ENCODE assay signal across 8 cellular contexts in the genomic region with DNA sequence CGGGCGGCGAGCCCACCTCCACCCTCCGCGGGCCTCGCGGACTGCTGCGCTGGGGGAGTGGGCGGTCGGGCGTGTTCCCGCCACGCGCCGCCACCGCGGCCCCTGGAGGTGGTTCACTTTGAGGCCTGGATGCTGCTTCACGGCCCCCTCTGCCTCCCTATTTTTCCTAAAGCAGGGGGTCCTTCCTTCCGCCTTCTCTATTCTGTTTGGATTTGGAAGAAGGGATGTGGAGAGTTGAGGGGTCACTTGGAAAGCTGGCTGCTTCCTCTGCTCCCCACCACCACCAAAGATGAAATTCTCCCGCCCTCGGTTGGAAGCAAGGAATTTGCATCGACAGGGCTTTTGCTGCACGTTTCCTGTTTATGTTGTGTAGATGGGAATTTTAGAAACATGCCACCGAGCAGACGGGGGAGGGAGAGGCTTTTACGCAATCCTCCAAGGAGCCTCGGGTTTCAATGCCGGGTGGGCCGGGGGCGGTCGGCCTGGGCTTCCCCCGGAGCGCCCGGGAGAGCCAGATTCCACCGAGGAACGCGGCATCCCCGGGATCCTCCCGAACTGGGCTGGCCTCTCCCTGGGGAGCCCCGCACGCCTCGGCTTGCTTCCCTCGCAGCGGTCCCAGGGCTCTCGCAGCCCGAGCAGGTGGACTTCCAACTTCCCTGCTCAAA. TPM values are rescaled to one million over a fixed set of nuclear protein-coding genes. Genes with fewer than 3 reads are reported as not detected.
A peak's percentile ranks its signal among the peaks of the same experiment; 100 is the strongest.
DNase-seq lines count a peak whose midpoint lies in the region; ATAC-seq and TF ChIP-seq lines count a peak whose summit lies in the region.

No MANE protein-coding gene starts in this region.

- no peaks in the 10 kb centered on the region for H3K9me3 Mint-ChIP-seq in activated naive CD4-positive, alpha-beta T cell treated with anti-CD3 and anti-CD28 coated beads, Interleukin-2, amount 10 ng/mL, durations not matched to agents 7 days and 5 days

- H3K36me3 ChIP-seq in SK-N-MC (ENCODE audit: insufficient read depth, low read length) (no peaks in the 10 kb centered on the region), mucosa of descending colon (ENCODE audit: low read depth) (no peaks in the 10 kb centered on the region), vagina (no peaks in the 10 kb centered on the region)

- H3K4me3 Mint-ChIP-seq in activated naive CD4-positive, alpha-beta T cell treated with anti-CD3 and anti-CD28 coated beads, Interleukin-2, amount 10 ng/mL, durations not matched to agents 7 days and 5 days: peak overlapping the region; percentile 74

- H3K27ac ChIP-seq in SK-N-MC: peak overlapping the region; percentile 98
- H3K27ac ChIP-seq in epithelial cell of prostate: peak overlapping the region; percentile 92
- peak overlapping the region; percentile 97 for H3K27ac ChIP-seq in vagina

- no peak overlapping the region for H3K27ac Mint-ChIP-seq in activated naive CD4-positive, alpha-beta T cell treated with anti-CD3 and anti-CD28 coated beads, Interleukin-2, amount 10 ng/mL, durations not matched to agents 7 days and 5 days

- DNase-seq in activated naive CD4-positive, alpha-beta T cell treated with anti-CD3 and anti-CD28 coated beads, Interleukin-2, amount 10 ng/mL, durations not matched to agents 7 days and 5 days: no peak
- DNase-seq in activated naive CD4-positive, alpha-beta T cell treated with anti-CD3 and anti-CD28 coated beads, Interleukin-2, amount 50 U/mL, for 16 hours: no peak
- DNase-seq in SK-N-MC (ENCODE audit: low read depth, low spot score): peak; percentile 70
- no peak for DNase-seq in epithelial cell of prostate (ENCODE audit: low read depth, low spot score)
- peak; percentile 55 to 71 (median 70) for DNase-seq in mucosa of descending colon
- no peak for DNase-seq in vagina (ENCODE audit: extremely low spot score in 2 of 2)
- no peak for DNase-seq in activated effector memory CD4-positive, alpha-beta T cell treated with anti-CD3 and anti-CD28 coated beads, Interleukin-2, amount 50 U/mL, for 16 hours

- CTCF ChIA-PET in activated naive CD4-positive, alpha-beta T cell treated with anti-CD3 and anti-CD28 coated beads, Interleukin-2, amount 10 ng/mL, durations not matched to agents 7 days and 5 days (lab: Charles Lee): no interaction called here

- H3K4me3 ChIP-seq in SK-N-MC (peak overlapping the region; percentile 100), mucosa of descending colon (peak overlapping the region; percentile 87), vagina (peak overlapping the region; percentile 81 to 84)

- peaks cover 66% of the 10 kb centered on the region for H3K27me3 Mint-ChIP-seq in activated naive CD4-positive, alpha-beta T cell treated with anti-CD3 and anti-CD28 coated beads, Interleukin-2, amount 10 ng/mL, durations not matched to agents 7 days and 5 days

- TF ChIP-seq CTCF in mucosa of descending colon (IDR thresholded peaks at IDR 0.05) (no peak), vagina (IDR thresholded peaks at IDR 0.05) (no peak)

- H3K9me3 ChIP-seq in SK-N-MC (ENCODE audit: low read depth, low read length) (no peaks in the 10 kb centered on the region; the same call in 1 of the 2 replicates), mucosa of descending colon (no peaks in the 10 kb centered on the region), vagina (no peaks in the 10 kb centered on the region)

- H3K4me1 Mint-ChIP-seq in activated naive CD4-positive, alpha-beta T cell treated with anti-CD3 and anti-CD28 coated beads, Interleukin-2, amount 10 ng/mL, durations not matched to agents 7 days and 5 days: peaks cover 41% of the 10 kb centered on the region

- intact Hi-C loops in mucosa of descending colon (cut with DNase I, micrococcal nuclease): no loop called here
- intact Hi-C loops in vagina (cut with DNase I): no loop called here

- ATAC-seq in mucosa of descending colon (peak; percentile 17), HG02623 (IDR thresholded peaks at IDR 0.05; ENCODE audit: unreplicated experiment) (no peak)

- no peak for TF ChIP-seq POLR2A in vagina (IDR thresholded peaks at IDR 0.05)

- peak overlapping the region; percentile 95 for H3K9ac ChIP-seq in SK-N-MC (ENCODE audit: insufficient read length)

- H3K4me1 ChIP-seq in mucosa of descending colon (ENCODE audit: low read depth) (peaks cover 12% of the 10 kb centered on the region), vagina (peaks cover 32% of the 10 kb centered on the region)

- H3K36me3 Mint-ChIP-seq in activated naive CD4-positive, alpha-beta T cell treated with anti-CD3 and anti-CD28 coated beads, Interleukin-2, amount 10 ng/mL, durations not matched to agents 7 days and 5 days: no peaks in the 10 kb centered on the region

- H3K27me3 ChIP-seq in vagina: no peaks in the 10 kb centered on the region

RNA-seq across cellular contexts. Expression of a gene that starts 0.4 kb away (rescaled TPM):
- total RNA-seq in mucosa of descending colon (10 to 100 TPM; 35.2 to 60.3 (median 48.2) TPM), vagina (69.5 TPM)

RNA-seq across cellular contexts. Expression of a gene that starts 10.5 kb away (rescaled TPM):
- total RNA-seq in mucosa of descending colon: 100 to 1,000 TPM in 1 of 3 donors, 10 to 100 TPM in 2; 49.5 to 124 (median 72.9) TPM
- 130 TPM for total RNA-seq in vagina

Comparison
In these comparisons a context has a peak if more than half of its experiments do, and no peak if none do; other contexts are left out.
1. DNase-seq: peak in SK-N-MC (single experiment) and mucosa of descending colon (3 of 3); none in activated naive CD4-positive, alpha-beta T cell treated with anti-CD3 and anti-CD28 coated beads, Interleukin-2, amount 10 ng/mL, durations not matched to agents 7 days and 5 days (single experiment), activated naive CD4-positive, alpha-beta T cell treated with anti-CD3 and anti-CD28 coated beads, Interleukin-2, amount 50 U/mL, for 16 hours (single experiment), epithelial cell of prostate (single experiment), vagina (0 of 2) and activated effector memory CD4-positive, alpha-beta T cell treated with anti-CD3 and anti-CD28 coated beads, Interleukin-2, amount 50 U/mL, for 16 hours (single experiment).
2. Peak in every context shown above with its lines, with median percentiles within 50 percentile points of each other: H3K27ac ChIP-seq and H3K4me3 ChIP-seq.